22 cellular contexts compared by ENCODE assay signal in genomic region chr1:36857761-36858160, GRCh38.
A peak's percentile ranks its signal among the peaks of the same experiment; 100 is the strongest.
DNase-seq lines count a peak whose midpoint lies in the region; ATAC-seq, FAIRE-seq and TF ChIP-seq lines count a peak whose summit lies in the region.
"Had no signal": no experiment of that assay in that cellular context is flagged by ENCODE, and none has a peak within 500 bp of the region (broad histone marks: within the 10 kb centered on the region; RNA-seq: fewer than 3 reads in every experiment).

No MANE protein-coding gene starts in this region.

- in situ Hi-C loops in HepG2 (cut with HindIII; ENCODE audit: extremely low pct_ligation_motif_present, low pct_unique_long_range_greater_than_20kb), result no loop called here

- no TSS peak for BruUV-seq in HepG2 (replicated peaks; lab: Mats Ljungman, UMichigan)

- ATAC-seq in HepG2, result peak; percentile 30; the same call in 1 of the 3 replicates
- ATAC-seq in right lobe of liver, result no peak
- no peak for ATAC-seq in HG02885 (IDR thresholded peaks at IDR 0.05; ENCODE audit: poor library complexity, unreplicated experiment)
- no peak for ATAC-seq in HG03095 (IDR thresholded peaks at IDR 0.05; ENCODE audit: unreplicated experiment)
- ATAC-seq: foreskin keratinocyte, natural killer cell had no signal

- no peak overlapping the region for H2AFZ ChIP-seq in HepG2 (ENCODE audit: low read length)

- H3K36me3 ChIP-seq in HepG2 (replicated peaks in 1 of 2; ENCODE audit: control insufficient read depth in 1 of 2, insufficient read depth in 2 of 2, low read length in 2 of 2) (no peaks in the 10 kb centered on the region), right lobe of liver (no peaks in the 10 kb centered on the region)
- H3K36me3 ChIP-seq: cardiac muscle cell had no signal

- no peak overlapping the region for H3K4me2 ChIP-seq in HepG2 (ENCODE audit: low read depth, low read length)

- no peaks in the 10 kb centered on the region for H3K79me2 ChIP-seq in HepG2 (ENCODE audit: insufficient read depth, low read length)

- no peak overlapping the region for H3K9ac ChIP-seq in HepG2 (ENCODE audit: insufficient read depth, low read depth, low read length)

- H3K4me1 ChIP-seq in HepG2 (ENCODE audit: insufficient read depth, low read length) (peaks cover 9% of the 10 kb centered on the region; the same call in 1 of the 2 replicates), right lobe of liver (no peaks in the 10 kb centered on the region)
- H3K4me1 ChIP-seq: foreskin keratinocyte had no signal

- intact Hi-C loops in HepG2 (cut with micrococcal nuclease; ENCODE audit: unreplicated experiment), result no loop called here
- intact Hi-C loops in right lobe of liver (cut with DNase I), result no loop called here

- no peak for TF ChIP-seq RAD21 in HepG2 (CRISPR knock-in tag; IDR thresholded peaks at IDR 0.05)

- DNase-seq in HepG2 (ENCODE audit: low spot score) (no peak), right lobe of liver (no peak), NCI-H345 (lab: John Stamatoyannopoulos, UW) (peak; percentile 91), epidermal melanocyte (ENCODE audit: insufficient read length, low spot score) (peak; percentile 54), COR-L47 (lab: John Stamatoyannopoulos, UW) (no peak)
- no peak for DNase-seq in activated CD8-positive, alpha-beta memory T cell treated with anti-CD3 and anti-CD28 coated beads for 24 hours
- DNase-seq: activated CD4-positive, alpha-beta T cell treated with anti-CD3 and anti-CD28 coated beads, Interleukin-2, amount 50 U/mL, for 1 hour; activated CD8-positive, alpha-beta memory T cell treated with anti-CD3 and anti-CD28 coated beads, Interleukin-2, amount 50 U/mL, for 48 hours; activated gamma-delta T cell; amniotic stem cell; foreskin keratinocyte; GF-D8; HCEC 1CT; MM.1S; natural killer cell; NK-92 treated with Interleukin-12 subunit alpha and Interleukin-12 subunit beta, amount 100 ng/mL, for 24 hours; stimulated activated CD4-positive, alpha-beta T cell treated with anti-CD3 and anti-CD28 coated beads, Interleukin-2, amount 100 ng/mL, for 48 hours had no signal

- TF ChIP-seq POLR2A in HepG2 (IDR thresholded peaks at IDR 0.05; ENCODE audit: insufficient read depth in 1 of 2, low read depth in 2 of 2, low read length in 2 of 2) (no peak), right lobe of liver (IDR thresholded peaks at IDR 0.05) (no peak)

- TF ChIP-seq EP300 in HepG2 (IDR thresholded peaks at IDR 0.05; ENCODE audit: low read depth in 2 of 2, low read length in 2 of 2) (no peak), HepG2 (CRISPR knock-in tag; IDR thresholded peaks at IDR 0.05; ENCODE audit: borderline replicate concordance) (no peak)

- 0% methylated on average over 3 of the region's 5 CpGs for WGBS in HepG2 (ENCODE audit: low lambda C conversion rate)
- WGBS in right lobe of liver (ENCODE audit: insufficient coverage, low coverage, low lambda C conversion rate, missing lambda C conversion rate), result 27% methylated on average over 2 of the region's 5 CpGs

- H3K27me3 ChIP-seq in HepG2 (ENCODE audit: control insufficient read depth in 1 of 2, insufficient read depth in 2 of 2, low read length in 2 of 2) (peaks cover 9 to 54% of the 10 kb centered on the region in 2 experiments), right lobe of liver (no peaks in the 10 kb centered on the region)
- H3K27me3 ChIP-seq: cardiac muscle cell, foreskin keratinocyte had no signal

- H3K4me3 ChIP-seq in HepG2 (replicated peaks in 1 of 3; ENCODE audit: insufficient read depth in 1 of 3, low read depth in 2 of 3, low read length in 3 of 3) (no peak overlapping the region), right lobe of liver (no peak overlapping the region)
- H3K4me3 ChIP-seq: cardiac muscle cell had no signal

- TF ChIP-seq CTCF in HepG2 (CRISPR knock-in tag; IDR thresholded peaks at IDR 0.05) (no peak), right lobe of liver (IDR thresholded peaks at IDR 0.05) (no peak)

- H3K9me3 ChIP-seq in HepG2 (ENCODE audit: low read length) (no peaks in the 10 kb centered on the region), right lobe of liver (no peaks in the 10 kb centered on the region)

- H4K20me1 ChIP-seq in HepG2 (ENCODE audit: insufficient read depth, low read length), result no peaks in the 10 kb centered on the region

- FAIRE-seq in HepG2 (lab: Jason Lieb, UNC), result no peak
- FAIRE-seq: D721Med had no signal

- H3K27ac ChIP-seq in HepG2 (ENCODE audit: extremely low read length, insufficient read depth, low read length) (no peak overlapping the region), right lobe of liver (no peak overlapping the region)
- H3K27ac ChIP-seq: cardiac muscle cell, foreskin keratinocyte, RWPE1 had no signal

- CTCF ChIA-PET in HepG2 (lab: Yijun Ruan, JAX; ENCODE audit: low intra/inter-chr PET ratio, low total read pairs), result no interaction called here

- POLR2A ChIA-PET in HepG2 (lab: Yijun Ruan, JAX), result no interaction called here

TF ChIP-seq in HepG2, 621 proteins besides CTCF, POLR2A, EP300 and RAD21:
- TF ChIP-seq AKAP8 (CRISPR knock-in tag; IDR thresholded peaks at IDR 0.05) (no peak), ZBTB46 (CRISPR knock-in tag; IDR thresholded peaks at IDR 0.05; ENCODE audit: borderline replicate concordance) (no peak), ZNF513 (CRISPR knock-in tag; conservative IDR thresholded peaks at IDR 0.05) (no peak), ZNF3 (CRISPR knock-in tag; IDR thresholded peaks at IDR 0.05) (no peak), ZNF770 (CRISPR knock-in tag; IDR thresholded peaks at IDR 0.05) (no peak), RAD51 (IDR thresholded peaks at IDR 0.05; ENCODE audit: borderline replicate concordance) (no peak), ZBTB26 (CRISPR knock-in tag; IDR thresholded peaks at IDR 0.05; ENCODE audit: borderline replicate concordance) (no peak)

Comparison
In these comparisons a context has a peak if more than half of its experiments do, and no peak if none do; other contexts are left out.
1. DNase-seq: peak in NCI-H345 (single experiment) and epidermal melanocyte (single experiment); none in HepG2 (single experiment), right lobe of liver (0 of 3), activated CD8-positive, alpha-beta memory T cell treated with anti-CD3 and anti-CD28 coated beads for 24 hours (single experiment) and COR-L47 (single experiment).